In the genomic region with DNA sequence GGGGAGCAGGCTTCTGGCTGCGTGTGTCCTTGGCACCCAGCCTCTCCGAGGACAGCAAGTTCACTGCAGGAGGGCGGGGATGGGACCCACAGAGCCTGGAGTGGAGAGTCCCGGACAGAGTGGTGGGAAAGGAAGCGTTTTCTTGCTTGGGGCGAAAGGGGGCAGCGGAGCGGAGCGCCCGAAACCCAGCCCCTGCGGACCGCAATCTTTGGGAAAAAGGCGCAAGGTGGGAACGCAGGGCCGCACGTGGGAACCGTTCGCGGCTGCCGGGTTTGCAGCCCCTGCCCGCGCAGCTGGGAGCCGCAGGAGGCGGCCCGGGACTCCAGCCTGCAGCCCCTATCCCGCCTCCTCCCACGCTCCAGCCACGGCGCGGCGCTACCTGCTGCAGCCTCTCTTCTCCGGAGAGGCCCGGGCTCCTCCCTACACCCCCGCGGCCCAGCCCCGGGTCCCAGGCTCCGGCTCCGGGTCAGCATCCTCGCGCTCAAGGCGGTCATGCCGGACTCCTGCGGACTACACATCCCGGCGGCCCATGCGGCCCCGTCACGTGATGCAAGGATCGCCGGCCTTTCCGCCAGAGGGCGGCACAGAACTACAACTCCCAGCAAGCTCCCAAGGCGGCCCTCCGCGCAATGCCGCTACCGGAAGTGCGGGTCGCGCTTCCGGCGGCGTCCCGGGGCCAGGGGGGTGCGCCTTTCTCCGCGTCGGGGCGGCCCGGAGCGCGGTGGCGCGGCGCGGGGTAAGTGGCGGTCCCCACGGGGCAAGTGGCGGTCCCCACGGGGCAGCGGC, we compare ENCODE assay signal across 8 cellular contexts. TPM values are rescaled to one million over a fixed set of nuclear protein-coding genes. Genes with fewer than 3 reads are reported as not detected.
DNase-seq lines count a peak whose midpoint lies in the region; ATAC-seq and TF ChIP-seq lines count a peak whose summit lies in the region.

Gene NTHL1, minus strand, starts transcription at position 505 of the 786 bp plus-strand sequence. Its CDS starts 11 bp downstream, at position 494.
Gene TSC2, plus strand, starts transcription at position 656 of the 786 bp plus-strand sequence. CDS start 631 bp downstream, outside the sequence.

- 0 to 1% (median 1%) methylated on average over 37 to 81 of the region's 81 CpGs for WGBS in heart left ventricle, 4 donors
- 1 to 3% methylated on average over 18 to 69 of the region's 81 CpGs for WGBS in upper lobe of left lung, 2 donors

- peak within 1 kb of the TSS; percentile 88 for H3K4me3 ChIP-seq in adipocyte (ENCODE audit: low read length)
- peak within 1 kb of the TSS; percentile 71 to 99 (median 91) for H3K4me3 ChIP-seq in heart left ventricle
- H3K4me3 ChIP-seq in upper lobe of left lung: peak within 1 kb of the TSS; percentile 63 to 98 (median 94)

- peak; percentile 61 for DNase-seq in NCI-H128 (lab: John Stamatoyannopoulos, UW; ENCODE audit: unreplicated experiment)
- DNase-seq in SW480 (ENCODE audit: low spot score): peak; percentile 94
- peak; percentile 98 for DNase-seq in adipocyte (ENCODE audit: low read depth)
- DNase-seq in heart left ventricle: peak; percentile 97 to 98 (median 98)
- DNase-seq in posterior cingulate gyrus: peak; percentile 98 to 100 (median 99)
- peak; percentile 98 to 99 for DNase-seq in upper lobe of left lung

- TF ChIP-seq POLR2A in heart left ventricle (IDR thresholded peaks at IDR 0.05): peak in 1 of 2 donors; percentile 77
- TF ChIP-seq POLR2A in upper lobe of left lung (IDR thresholded peaks at IDR 0.05): peak in 1 of 4 donors; percentile 70

- H3K4me1 ChIP-seq in adipocyte (ENCODE audit: control insufficient read depth, insufficient read depth, low read length) (peaks cover 8% of the 10 kb centered on the region), heart left ventricle (peaks cover 14 to 61% (median 47%) of the 10 kb centered on the region in 12 donors), upper lobe of left lung (peaks cover 54 to 63% (median 55%) of the 10 kb centered on the region in 4 donors)

- TF ChIP-seq EP300 in upper lobe of left lung (IDR thresholded peaks at IDR 0.05): no peak

- ATAC-seq in HG02678 (IDR thresholded peaks at IDR 0.05; ENCODE audit: unreplicated experiment): peak; percentile 89
- ATAC-seq in heart left ventricle: peak; percentile 82 to 94 (median 92)
- ATAC-seq in upper lobe of left lung (ENCODE audit: low FRiP score in 2 of 2): peak; percentile 94 to 99

- H3K9ac ChIP-seq in adipocyte (ENCODE audit: low read length): peak within 1 kb of the TSS; percentile 90

- no peaks in the 10 kb centered on the region for H3K27me3 ChIP-seq in adipocyte (replicated peaks; ENCODE audit: control insufficient read depth, insufficient read depth, low read length)
- H3K27me3 ChIP-seq in heart left ventricle: no peaks in the 10 kb centered on the region
- no peaks in the 10 kb centered on the region for H3K27me3 ChIP-seq in upper lobe of left lung

- intact Hi-C loops in heart left ventricle (cut with DNase I): loop anchor here in 5 of 10 donors (1.0 to 2.0 kb wide), 5 partner anchors 17 to 24 kb away; partner anchors contain the start of gene NHERF2 (in 1 of the 5)
- intact Hi-C loops in posterior cingulate gyrus (cut with DNase I): no loop called here

- H3K27ac ChIP-seq in heart left ventricle (peak within 1 kb of the TSS; percentile 36 to 94 (median 86)), upper lobe of left lung (peak within 1 kb of the TSS; percentile 73 to 97 (median 86))

- TF ChIP-seq CTCF in GM12873 (IDR thresholded peaks at IDR 0.05; ENCODE audit: insufficient read depth, low read depth, low read length, missing control alignments) (peak; percentile 9), heart left ventricle (IDR thresholded peaks at IDR 0.05) (peak; percentile 24 to 78 (median 54)), upper lobe of left lung (IDR thresholded peaks at IDR 0.05) (peak; percentile 23 to 86 (median 83))

- H3K36me3 ChIP-seq in adipocyte (ENCODE audit: control insufficient read depth, insufficient read depth, low read length, severe bottlenecking) (peaks cover 17% of the 10 kb centered on the region), heart left ventricle (peaks cover 0 to 27% (median 26%) of the 10 kb centered on the region in 9 donors), upper lobe of left lung (peaks cover 5 to 23% (median 13%) of the 10 kb centered on the region in 4 donors)

- H3K9me3 ChIP-seq in adipocyte (ENCODE audit: control insufficient read depth, low read length): no peaks in the 10 kb centered on the region
- H3K9me3 ChIP-seq in heart left ventricle: no peaks in the 10 kb centered on the region
- no peaks in the 10 kb centered on the region for H3K9me3 ChIP-seq in upper lobe of left lung

RNA-seq across cellular contexts. Expression of gene NTHL1, which starts in this region (rescaled TPM):
- total RNA-seq in heart left ventricle (10 to 100 TPM in 7 of 9 donors, 1 to 10 TPM in 2; 9.0 to 25.0 (median 11.7) TPM), upper lobe of left lung (10 to 100 TPM; 17.8 to 43.6 (median 28.8) TPM)
- 10 to 100 TPM; 13.1 to 32.3 TPM for polyA plus RNA-seq in heart left ventricle

RNA-seq across cellular contexts. Expression of gene TSC2, which starts in this region (rescaled TPM):
- total RNA-seq in heart left ventricle: 10 to 100 TPM; 48.4 to 94.5 (median 70.4) TPM
- 10 to 100 TPM; 33.3 to 44.8 TPM for polyA plus RNA-seq in heart left ventricle
- 100 to 1,000 TPM in 4 of 6 donors, 10 to 100 TPM in 2; 47.3 to 296 (median 118) TPM for total RNA-seq in upper lobe of left lung

Comparison
In these comparisons a context has a peak if more than half of its experiments do, and no peak if none do; other contexts are left out.
1. Peak in every context shown above with its lines: DNase-seq, ATAC-seq, H3K4me3 ChIP-seq and H3K27ac ChIP-seq.
2. CTCF ChIP-seq: peak in every context shown above with its lines; median percentile 83 in upper lobe of left lung; 54 in heart left ventricle; 9 in GM12873.